Comparison of ENCODE assay signal across 27 cellular contexts in the genomic region with DNA sequence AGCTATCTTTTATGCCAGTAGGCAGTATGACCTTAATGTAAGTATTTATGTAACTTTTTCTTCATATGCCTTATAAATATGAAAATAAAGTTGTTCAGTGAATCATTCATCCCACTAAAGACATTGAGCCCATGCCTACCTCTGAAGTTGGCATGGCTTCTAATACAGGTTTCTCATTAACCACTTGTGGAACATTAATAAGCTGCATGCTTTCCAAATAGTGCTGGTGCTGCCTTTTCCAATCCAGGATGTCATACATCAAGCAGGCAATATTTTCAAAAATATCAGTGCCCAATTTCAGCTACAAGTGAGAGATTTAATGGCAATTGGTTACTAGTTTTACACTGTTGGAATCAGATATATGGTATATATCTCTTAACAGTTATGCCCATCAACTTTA.
"Had no signal": no experiment of that assay in that cellular context is flagged by ENCODE, and none has a peak within 500 bp of the region (broad histone marks: within the 10 kb centered on the region; RNA-seq: fewer than 3 reads in every experiment).

No MANE protein-coding gene starts in this region.

- H2AFZ ChIP-seq: PC-9 had no signal

- H3K4me2 ChIP-seq: PC-9 had no signal

- FAIRE-seq: RCC 7860 had no signal

- H3K27ac ChIP-seq: PC-9, RWPE1, SJCRH30, SK-N-MC had no signal

- H3K9me3 ChIP-seq: MG63, SJCRH30 had no signal

- H3K4me3 ChIP-seq: MG63, PC-9, SJCRH30, SK-N-MC had no signal

- H3K27me3 ChIP-seq: MG63, SJCRH30 had no signal

- ATAC-seq: Panc1, Right ventricle myocardium inferior, SK-N-SH treated with all-trans-retinoic acid at 6 μM for 48 hours, T-cell had no signal

- H3K36me3 ChIP-seq: MG63, SJCRH30 had no signal

- DNase-seq: Kasumi-1, MG63, NCI-H1048, NCI-H1092 treated with DMSO at 0.1 percent for 48 hours, NCI-H1105 treated with DMSO at 0.1 percent for 48 hours, NCI-H1436, NCI-H1694 treated with DMSO at 0.1 percent for 48 hours, NCI-H187 treated with DMSO at 0.1 percent for 48 hours, NCI-H2029, NCI-H2081, NCI-H2171 treated with DMSO at 0.1 percent for 48 hours, NCI-H2227 treated with DMSO at 0.1 percent for 48 hours, NCI-H446, NCI-H524 treated with DMSO at 0.1 percent for 48 hours, NCI-H526 treated with DMSO at 0.1 percent for 48 hours, NCI-H774, PC-9, SHP77, SIG-M5, SJCRH30, T-cell had no signal
